In genomic region chr5:95448836-95449235, GRCh38 we compare ENCODE assay signal across 25 cellular contexts. TPM values are rescaled to one million over a fixed set of nuclear protein-coding genes. Genes with fewer than 3 reads are reported as not detected.
"Had no signal": no experiment of that assay in that cellular context is flagged by ENCODE, and none has a peak within 500 bp of the region (broad histone marks: within the 10 kb centered on the region; RNA-seq: fewer than 3 reads in every experiment).

No MANE protein-coding gene starts in this region.

- H3K4me3 Mint-ChIP-seq: activated B cell treated with CpG ODN at 0.5 μM for 24 hours; activated CD4-positive, alpha-beta memory T cell treated with anti-CD3 and anti-CD28 coated beads, Interleukin-2, amount 10 ng/mL, durations not matched to agents 7 days and 5 days; activated CD8-positive, alpha-beta memory T cell treated with anti-CD3 and anti-CD28 coated beads, Interleukin-2, amount 10 ng/mL, durations not matched to agents 7 days and 5 days; activated naive CD8-positive, alpha-beta T cell treated with anti-CD3 and anti-CD28 coated beads, Interleukin-2, amount 10 ng/mL, durations not matched to agents 7 days and 5 days; activated T-helper 17 cell treated with anti-CD3 and anti-CD28 coated beads, Interleukin-2, amount 50 U/mL, for 72 hours; stimulated activated naive B cell treated with anti-CD40 and anti-IgM and Interleukin-4, amounts not matched to agents 10 μg/mL and 1 μg/mL and 100 μg/mL, for 72 hours had no signal

- H3K9me3 Mint-ChIP-seq: activated B cell treated with CpG ODN at 0.5 μM for 24 hours; activated CD4-positive, alpha-beta memory T cell treated with anti-CD3 and anti-CD28 coated beads, Interleukin-2, amount 10 ng/mL, durations not matched to agents 7 days and 5 days; activated naive CD8-positive, alpha-beta T cell treated with anti-CD3 and anti-CD28 coated beads, Interleukin-2, amount 10 ng/mL, durations not matched to agents 7 days and 5 days; activated T-helper 17 cell treated with anti-CD3 and anti-CD28 coated beads, Interleukin-2, amount 50 U/mL, for 72 hours had no signal

- ATAC-seq: activated CD8-positive, alpha-beta memory T cell treated with anti-CD3 and anti-CD28 coated beads, Interleukin-2, amount 10 ng/mL, durations not matched to agents 7 days and 5 days; activated T-helper 17 cell treated with anti-CD3 and anti-CD28 coated beads, Interleukin-2, amount 50 U/mL, for 72 hours; gastroesophageal sphincter; heart right ventricle; left lung; sciatic nerve; stimulated activated naive B cell treated with anti-CD40 and anti-IgM and Interleukin-4, amounts not matched to agents 10 μg/mL and 1 μg/mL and 100 μg/mL, for 72 hours had no signal

- H3K4me1 Mint-ChIP-seq: activated CD4-positive, alpha-beta memory T cell treated with anti-CD3 and anti-CD28 coated beads, Interleukin-2, amount 10 ng/mL, durations not matched to agents 7 days and 5 days; activated CD8-positive, alpha-beta memory T cell treated with anti-CD3 and anti-CD28 coated beads, Interleukin-2, amount 10 ng/mL, durations not matched to agents 7 days and 5 days; activated naive CD8-positive, alpha-beta T cell treated with anti-CD3 and anti-CD28 coated beads, Interleukin-2, amount 10 ng/mL, durations not matched to agents 7 days and 5 days; activated T-helper 17 cell treated with anti-CD3 and anti-CD28 coated beads, Interleukin-2, amount 50 U/mL, for 72 hours had no signal

- H3K27ac ChIP-seq: esophagus muscularis mucosa, gastroesophageal sphincter, heart right ventricle, left lung, thoracic aorta, upper lobe of left lung had no signal

- H3K27me3 Mint-ChIP-seq: activated CD8-positive, alpha-beta memory T cell treated with anti-CD3 and anti-CD28 coated beads, Interleukin-2, amount 10 ng/mL, durations not matched to agents 7 days and 5 days; activated naive CD8-positive, alpha-beta T cell treated with anti-CD3 and anti-CD28 coated beads, Interleukin-2, amount 10 ng/mL, durations not matched to agents 7 days and 5 days; stimulated activated naive B cell treated with anti-CD40 and anti-IgM and Interleukin-4, amounts not matched to agents 10 μg/mL and 1 μg/mL and 100 μg/mL, for 72 hours had no signal

- H3K4me1 ChIP-seq: esophagus muscularis mucosa, gastroesophageal sphincter, heart right ventricle, left lung, upper lobe of left lung had no signal

- H3K27me3 ChIP-seq: esophagus muscularis mucosa, gastroesophageal sphincter, heart right ventricle, left lung, upper lobe of left lung had no signal

- H3K4me3 ChIP-seq: esophagus muscularis mucosa, gastroesophageal sphincter, heart right ventricle, left lung, smooth muscle cell, thoracic aorta, upper lobe of left lung had no signal

- H3K9me3 ChIP-seq: esophagus muscularis mucosa, gastroesophageal sphincter, heart right ventricle, left lung, thoracic aorta, upper lobe of left lung had no signal

- H3K36me3 ChIP-seq: esophagus muscularis mucosa, gastroesophageal sphincter, heart right ventricle, left lung, thoracic aorta, upper lobe of left lung had no signal

- H3K36me3 Mint-ChIP-seq: activated CD8-positive, alpha-beta memory T cell treated with anti-CD3 and anti-CD28 coated beads, Interleukin-2, amount 10 ng/mL, durations not matched to agents 7 days and 5 days; activated naive CD8-positive, alpha-beta T cell treated with anti-CD3 and anti-CD28 coated beads, Interleukin-2, amount 10 ng/mL, durations not matched to agents 7 days and 5 days; stimulated activated naive B cell treated with anti-CD40 and anti-IgM and Interleukin-4, amounts not matched to agents 10 μg/mL and 1 μg/mL and 100 μg/mL, for 72 hours had no signal

- H3K27ac Mint-ChIP-seq: activated B cell treated with CpG ODN at 0.5 μM for 24 hours; activated CD4-positive, alpha-beta memory T cell treated with anti-CD3 and anti-CD28 coated beads, Interleukin-2, amount 10 ng/mL, durations not matched to agents 7 days and 5 days; activated CD8-positive, alpha-beta memory T cell treated with anti-CD3 and anti-CD28 coated beads, Interleukin-2, amount 10 ng/mL, durations not matched to agents 7 days and 5 days; activated naive CD8-positive, alpha-beta T cell treated with anti-CD3 and anti-CD28 coated beads, Interleukin-2, amount 10 ng/mL, durations not matched to agents 7 days and 5 days; activated T-helper 17 cell treated with anti-CD3 and anti-CD28 coated beads, Interleukin-2, amount 50 U/mL, for 72 hours; stimulated activated naive B cell treated with anti-CD40 and anti-IgM and Interleukin-4, amounts not matched to agents 10 μg/mL and 1 μg/mL and 100 μg/mL, for 72 hours had no signal

- DNase-seq: activated B cell treated with CpG ODN at 0.5 μM for 24 hours; activated CD4-positive, alpha-beta memory T cell treated with anti-CD3 and anti-CD28 coated beads, Interleukin-2, amount 10 ng/mL, durations not matched to agents 7 days and 5 days; activated CD4-positive, alpha-beta T cell treated with anti-CD3 and anti-CD28 coated beads for 4 hours; activated CD8-positive, alpha-beta memory T cell treated with anti-CD3 and anti-CD28 coated beads, Interleukin-2, amount 10 ng/mL, durations not matched to agents 7 days and 5 days; activated naive CD4-positive, alpha-beta T cell; activated naive CD8-positive, alpha-beta T cell treated with anti-CD3 and anti-CD28 coated beads, Interleukin-2, amount 10 ng/mL, durations not matched to agents 7 days and 5 days; amygdala; dermis blood vessel endothelial cell; effector memory CD4-positive, alpha-beta T cell; heart right ventricle; left lung; stimulated activated CD4-positive, alpha-beta T cell treated with anti-CD3 and anti-CD28 coated beads, Interleukin-4, amount 100 ng/mL, for 4 hours; stimulated activated naive B cell treated with anti-CD40 and anti-IgM and Interleukin-4, amounts not matched to agents 10 μg/mL and 1 μg/mL and 100 μg/mL, for 72 hours; upper lobe of left lung had no signal

RNA-seq across cellular contexts. Expression of gene FAM81B, which starts 57.7 kb away (rescaled TPM):
- total RNA-seq: activated B cell treated with CpG ODN at 0.5 μM for 24 hours; activated CD4-positive, alpha-beta memory T cell treated with anti-CD3 and anti-CD28 coated beads, Interleukin-2, amount 10 ng/mL, durations not matched to agents 7 days and 5 days; activated CD8-positive, alpha-beta memory T cell treated with anti-CD3 and anti-CD28 coated beads, Interleukin-2, amount 10 ng/mL, durations not matched to agents 7 days and 5 days; activated naive CD8-positive, alpha-beta T cell treated with anti-CD3 and anti-CD28 coated beads, Interleukin-2, amount 10 ng/mL, durations not matched to agents 7 days and 5 days; activated T-helper 17 cell treated with anti-CD3 and anti-CD28 coated beads, Interleukin-2, amount 50 U/mL, for 72 hours; cardiac septum; dermis blood vessel endothelial cell; endothelial cell of umbilical vein; esophagus muscularis mucosa; gastroesophageal sphincter; lung microvascular endothelial cell; osteocyte; sciatic nerve; smooth muscle cell; thoracic aorta had no signal
- polyA plus RNA-seq: endothelial cell of umbilical vein, neural cell, smooth muscle cell had no signal
